24 cellular contexts compared by ENCODE assay signal in the genomic region with DNA sequence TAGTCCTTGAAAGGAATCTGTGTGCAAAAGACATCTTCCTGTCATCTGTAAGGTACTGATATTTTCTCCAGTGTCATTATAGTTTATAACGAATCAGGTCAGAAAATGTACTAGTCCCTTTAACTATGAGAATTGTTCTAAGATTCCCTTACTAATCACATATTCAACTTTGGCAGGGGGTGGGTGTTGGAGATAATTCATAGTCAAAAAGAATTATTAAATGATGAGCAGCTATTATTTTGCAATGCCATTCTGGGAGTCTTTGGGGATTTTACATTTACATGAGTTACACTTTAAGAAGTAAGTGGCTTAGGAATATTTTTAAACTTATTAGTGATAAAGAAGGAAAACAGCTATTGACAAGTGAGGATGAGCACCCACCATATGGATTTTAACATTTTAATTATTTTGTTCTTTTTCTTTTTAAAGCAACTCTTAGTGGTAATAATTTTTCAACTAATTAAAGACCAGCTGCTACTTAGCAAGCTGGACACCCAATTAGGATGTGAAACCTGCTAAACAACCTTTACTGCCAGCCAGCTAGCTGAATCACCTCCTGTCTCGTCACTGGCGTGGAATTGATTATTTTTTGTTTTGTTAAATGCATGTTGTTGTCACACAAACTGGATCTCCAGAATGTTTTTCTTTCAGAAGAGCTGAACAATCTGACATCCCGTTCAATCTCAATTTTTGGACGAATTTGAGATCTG.
DNase-seq lines count a peak whose midpoint lies in the region; ATAC-seq, FAIRE-seq and TF ChIP-seq lines count a peak whose summit lies in the region.
"Had no signal": no experiment of that assay in that cellular context is flagged by ENCODE, and none has a peak within 500 bp of the region (broad histone marks: within the 10 kb centered on the region; RNA-seq: fewer than 3 reads in every experiment).

No MANE protein-coding gene starts in this region.

- H3F3A ChIP-seq in PC-9 (ENCODE audit: insufficient read depth, low read depth): peaks cover 6% of the 10 kb centered on the region; the same call in 1 of the 2 replicates

- ATAC-seq in GM21737 (IDR thresholded peaks at IDR 0.05; ENCODE audit: unreplicated experiment) (no peak), SK-N-SH treated with all-trans-retinoic acid at 6 μM for 48 hours (no peak), sciatic nerve (no peak)
- ATAC-seq: activated CD4-positive, alpha-beta T cell treated with anti-CD3 and anti-CD28 coated beads for 36 hours; activated T-cell treated with anti-CD3 and anti-CD28 coated beads, Interleukin-2, amount 50 U/mL, for 72 hours; left ventricle myocardium superior; mucosa of descending colon had no signal

- CTCF ChIA-PET in PC-9 (lab: Charles Lee): interaction anchor here (0.7 kb wide), 1 partner anchor 220 kb away, joined by 3 read pairs; no protein-coding TSS in a partner anchor

- H3K4me1 ChIP-seq in PC-9 (replicated peaks; ENCODE audit: insufficient read depth) (peaks cover 24% of the 10 kb centered on the region), keratinocyte (ENCODE audit: control insufficient read depth, extremely low read depth, insufficient read depth, low read length) (peaks cover 21% of the 10 kb centered on the region)
- H3K4me1 ChIP-seq in effector memory CD4-positive, alpha-beta T cell (ENCODE audit: control insufficient read depth, insufficient read depth, low read length, poor library complexity, severe bottlenecking): no peaks in the 10 kb centered on the region
- H3K4me1 ChIP-seq: ascending aorta, tibial artery had no signal

- no TSS peak for BruUV-seq in PC-9 (replicated peaks; lab: Mats Ljungman, UMichigan)

- POLR2A ChIA-PET in PC-9 (lab: Charles Lee; ENCODE audit: unreplicated experiment): interaction anchor here (0.7 kb wide), 1 partner anchor 220 kb away, joined by 20 read pairs; no protein-coding TSS in a partner anchor

- intact Hi-C loops in PC-9 (cut with micrococcal nuclease; ENCODE audit: unreplicated experiment) (no loop called here), sciatic nerve (cut with DNase I) (no loop called here)

- H3K27me3 ChIP-seq in PC-9 (ENCODE audit: insufficient read depth, low read depth) (no peaks in the 10 kb centered on the region), keratinocyte (ENCODE audit: control insufficient read depth, extremely low read depth, insufficient read depth, low read length) (no peaks in the 10 kb centered on the region)
- H3K27me3 ChIP-seq in effector memory CD4-positive, alpha-beta T cell (replicated peaks; ENCODE audit: control insufficient read depth, insufficient read depth, low read length, poor library complexity, severe bottlenecking): no peaks in the 10 kb centered on the region
- H3K27me3 ChIP-seq: ascending aorta, tibial artery had no signal

- peak; percentile 87 for FAIRE-seq in keratinocyte (lab: Jason Lieb, UNC)
- FAIRE-seq: HTR-8/SVneo had no signal

- no peaks in the 10 kb centered on the region for H3K9me1 ChIP-seq in keratinocyte (ENCODE audit: control insufficient read depth, extremely low read depth, insufficient read depth, low read length)

- H4K20me1 ChIP-seq in PC-9 (ENCODE audit: insufficient read depth): no peaks in the 10 kb centered on the region
- no peaks in the 10 kb centered on the region for H4K20me1 ChIP-seq in keratinocyte (ENCODE audit: control insufficient read depth, extremely low read depth, insufficient read depth, low read length)

- H3K9ac ChIP-seq in keratinocyte (ENCODE audit: control insufficient read depth, extremely low read depth, insufficient read depth, low read length): no peak overlapping the region

- dilution Hi-C loops in keratinocyte (cut with MboI; ENCODE audit: extremely low pct_ligation_motif_present, low sequenced_read_pairs): no loop called here

- H2AFZ ChIP-seq in PC-9 (peak overlapping the region; percentile 57; the same call in 1 of the 2 replicates), keratinocyte (ENCODE audit: control insufficient read depth, low read length) (peak overlapping the region; percentile 68)

- H3K36me3 ChIP-seq in PC-9 (ENCODE audit: low read depth) (no peaks in the 10 kb centered on the region), keratinocyte (ENCODE audit: control insufficient read depth in 2 of 2, extremely low read depth in 1 of 2, insufficient read depth in 2 of 2, low read length in 2 of 2) (no peaks in the 10 kb centered on the region)
- H3K36me3 ChIP-seq in effector memory CD4-positive, alpha-beta T cell (ENCODE audit: control insufficient read depth, insufficient read depth, low read length): no peaks in the 10 kb centered on the region
- H3K36me3 ChIP-seq: ascending aorta, tibial artery had no signal

- H3K4me3 ChIP-seq in PC-9 (peak overlapping the region; percentile 42), keratinocyte (ENCODE audit: control insufficient read depth in 2 of 3, extremely low read depth in 1 of 3, insufficient read depth in 2 of 3, low read depth in 1 of 3, low read length in 3 of 3) (peak overlapping the region in 2 of 3 experiments; percentile 36 to 48)
- H3K4me3 ChIP-seq in effector memory CD4-positive, alpha-beta T cell (ENCODE audit: insufficient read depth, low read depth, low read length, poor library complexity, severe bottlenecking): no peak overlapping the region
- H3K4me3 ChIP-seq: ascending aorta, mucosa of descending colon, skin epidermis, tibial artery had no signal

- H3K4me2 ChIP-seq in PC-9 (peak overlapping the region; percentile 72), keratinocyte (ENCODE audit: control insufficient read depth, extremely low read depth, insufficient read depth, low read depth, low read length) (peak overlapping the region; percentile 80)

- TF ChIP-seq CTCF in PC-9 (conservative IDR thresholded peaks at IDR 0.05) (no peak), keratinocyte (optimal IDR thresholded peaks at IDR 0.05 in 1 of 3, IDR thresholded peaks at IDR 0.05 in 1 of 3, conservative IDR thresholded peaks at IDR 0.05 in 1 of 3; ENCODE audit: extremely low read depth in 1 of 3, insufficient read depth in 2 of 3, low read length in 3 of 3) (no peak)

- H3K27ac ChIP-seq in PC-9 (peak overlapping the region; percentile 47), keratinocyte (ENCODE audit: control insufficient read depth, insufficient read depth, low read length) (peak overlapping the region; percentile 49)
- H3K27ac ChIP-seq in effector memory CD4-positive, alpha-beta T cell (ENCODE audit: insufficient read depth, low read length, poor library complexity, severe bottlenecking): no peak overlapping the region
- H3K27ac ChIP-seq: ascending aorta, skin epidermis, tibial artery had no signal

- H3K9me2 ChIP-seq in PC-9 (ENCODE audit: insufficient read depth): no peaks in the 10 kb centered on the region

- H3K9me3 ChIP-seq in PC-9 (ENCODE audit: insufficient read depth, low read depth): no peaks in the 10 kb centered on the region
- no peaks in the 10 kb centered on the region for H3K9me3 ChIP-seq in keratinocyte (ENCODE audit: control insufficient read depth, low read depth, low read length)
- no peaks in the 10 kb centered on the region for H3K9me3 ChIP-seq in effector memory CD4-positive, alpha-beta T cell (ENCODE audit: control insufficient read depth, low read length)
- H3K9me3 ChIP-seq: ascending aorta, mucosa of descending colon, tibial artery had no signal

- H3K79me2 ChIP-seq in PC-9 (ENCODE audit: low read depth) (no peaks in the 10 kb centered on the region), keratinocyte (ENCODE audit: control insufficient read depth, insufficient read depth, low read length) (no peaks in the 10 kb centered on the region)

- DNase-seq in ELR (ENCODE audit: low read depth) (peak; percentile 31), NCI-H146 treated with DMSO at 0.1 percent for 48 hours (lab: John Stamatoyannopoulos, UW; ENCODE audit: unreplicated experiment) (peak; percentile 25), PC-9 (peak; percentile 37 to 72), keratinocyte (ENCODE audit: low read depth, low spot score) (peak; percentile 5), sciatic nerve (ENCODE audit: low spot score) (no peak)
- no peak for DNase-seq in effector memory CD4-positive, alpha-beta T cell
- DNase-seq: activated CD4-positive, alpha-beta T cell treated with anti-CD3 and anti-CD28 coated beads for 36 hours; activated T-cell treated with anti-CD3 and anti-CD28 coated beads, Interleukin-2, amount 50 U/mL, for 72 hours; DMS153; effector CD4-positive, alpha-beta T cell; H9; left ventricle myocardium superior; mucosa of descending colon; NCI-H1092; NCI-H2227 treated with DMSO at 0.1 percent for 48 hours; SIG-M5; stimulated activated naive CD4-positive, alpha-beta T cell treated with Interleukin-2 at 50 U/mL for 16 hours; T-helper 1 cell; tibial artery had no signal

TF ChIP-seq in SK-N-SH treated with all-trans-retinoic acid at 6 μM for 48 hours, 23 proteins besides CTCF, POLR2A, EP300 and RAD21 (continues in another document):
- no peak for TF ChIP-seq ZC3H10 (CRISPR knock-in tag; IDR thresholded peaks at IDR 0.05)
- no peak for TF ChIP-seq ZFP3 (CRISPR knock-in tag; IDR thresholded peaks at IDR 0.05)
- no peak for TF ChIP-seq ARNTL (CRISPR knock-in tag; IDR thresholded peaks at IDR 0.05; ENCODE audit: borderline replicate concordance, low read depth)
- TF ChIP-seq RARB (CRISPR knock-in tag; IDR thresholded peaks at IDR 0.05): no peak
- TF ChIP-seq, protein P1, sequence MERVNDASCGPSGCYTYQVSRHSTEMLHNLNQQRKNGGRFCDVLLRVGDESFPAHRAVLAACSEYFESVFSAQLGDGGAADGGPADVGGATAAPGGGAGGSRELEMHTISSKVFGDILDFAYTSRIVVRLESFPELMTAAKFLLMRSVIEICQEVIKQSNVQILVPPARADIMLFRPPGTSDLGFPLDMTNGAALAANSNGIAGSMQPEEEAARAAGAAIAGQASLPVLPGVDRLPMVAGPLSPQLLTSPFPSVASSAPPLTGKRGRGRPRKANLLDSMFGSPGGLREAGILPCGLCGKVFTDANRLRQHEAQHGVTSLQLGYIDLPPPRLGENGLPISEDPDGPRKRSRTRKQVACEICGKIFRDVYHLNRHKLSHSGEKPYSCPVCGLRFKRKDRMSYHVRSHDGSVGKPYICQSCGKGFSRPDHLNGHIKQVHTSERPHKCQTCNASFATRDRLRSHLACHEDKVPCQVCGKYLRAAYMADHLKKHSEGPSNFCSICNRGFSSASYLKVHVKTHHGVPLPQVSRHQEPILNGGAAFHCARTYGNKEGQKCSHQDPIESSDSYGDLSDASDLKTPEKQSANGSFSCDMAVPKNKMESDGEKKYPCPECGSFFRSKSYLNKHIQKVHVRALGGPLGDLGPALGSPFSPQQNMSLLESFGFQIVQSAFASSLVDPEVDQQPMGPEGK (CRISPR knock-in tag; IDR thresholded peaks at IDR 0.05; ENCODE audit: borderline replicate concordance): no peak

Comparison
In these comparisons a context has a peak if more than half of its experiments do, and no peak if none do; other contexts are left out.
1. DNase-seq: peak in ELR (single experiment), NCI-H146 treated with DMSO at 0.1 percent for 48 hours (single experiment), PC-9 (2 of 2) and keratinocyte (single experiment); none in effector memory CD4-positive, alpha-beta T cell (0 of 3) and sciatic nerve (single experiment).